ENCODE assay signal across 11 cellular contexts in the genomic region with DNA sequence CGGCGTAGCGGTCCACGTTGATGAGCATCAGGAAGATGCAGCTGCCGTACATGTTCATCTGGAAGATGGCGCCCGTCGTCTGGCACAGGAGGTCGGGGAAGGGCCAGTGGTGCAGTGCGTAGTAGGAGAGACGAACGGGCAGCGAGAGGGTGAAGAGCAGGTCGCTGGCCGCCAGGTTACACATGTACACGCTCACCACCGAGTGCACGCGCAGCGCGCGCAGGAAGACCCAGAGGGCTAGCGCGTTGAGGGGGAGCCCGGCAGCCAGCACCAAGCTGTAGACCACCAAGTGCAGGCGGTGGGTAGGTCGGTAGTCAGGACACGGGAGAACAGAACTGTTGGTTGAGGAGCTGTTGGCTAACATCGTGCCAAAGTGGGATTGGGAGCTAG. TPM values are rescaled to one million over a fixed set of nuclear protein-coding genes. Genes with fewer than 3 reads are reported as not detected.
A peak's percentile ranks its signal among the peaks of the same experiment; 100 is the strongest.
DNase-seq lines count a peak whose midpoint lies in the region; ATAC-seq and TF ChIP-seq lines count a peak whose summit lies in the region.
"Had no signal": no experiment of that assay in that cellular context is flagged by ENCODE, and none has a peak within 500 bp of the region (broad histone marks: within the 10 kb centered on the region; RNA-seq: fewer than 3 reads in every experiment).

No MANE protein-coding gene starts in this region.

- no peak for DNase-seq in CD4-positive, alpha-beta T cell
- DNase-seq in dorsolateral prefrontal cortex (no peak), NCI-H2107 (lab: John Stamatoyannopoulos, UW) (no peak), NCI-H2227 (lab: John Stamatoyannopoulos, UW; ENCODE audit: unreplicated experiment) (no peak), NCI-H1092 treated with DMSO at 0.1 percent for 48 hours (lab: John Stamatoyannopoulos, UW) (no peak)
- DNase-seq: effector memory CD8-positive, alpha-beta T cell; NCI-H2029 had no signal

- no peaks in the 10 kb centered on the region for H3K9me3 ChIP-seq in CD4-positive, alpha-beta T cell (ENCODE audit: control insufficient read depth, low read length)
- no peaks in the 10 kb centered on the region for H3K9me3 ChIP-seq in HUES6 (ENCODE audit: control insufficient read depth, insufficient read depth, low read depth, low read length)
- H3K9me3 ChIP-seq in parathyroid adenoma (ENCODE audit: control insufficient read depth, low read length) = no peaks in the 10 kb centered on the region
- H3K9me3 ChIP-seq: pancreas had no signal

- H3K9me3 Mint-ChIP-seq in CD4-positive, alpha-beta T cell = no peaks in the 10 kb centered on the region
- H3K9me3 Mint-ChIP-seq: effector memory CD8-positive, alpha-beta T cell had no signal

- H3K4me1 ChIP-seq in HUES6 (ENCODE audit: control insufficient read depth, insufficient read depth, low read length) (peaks cover 6% of the 10 kb centered on the region; the same call in 1 of the 2 replicates), parathyroid adenoma (peaks cover 5% of the 10 kb centered on the region)
- H3K4me1 ChIP-seq: pancreas had no signal

- peak overlapping the region; percentile 65 for H3K27ac Mint-ChIP-seq in CD4-positive, alpha-beta T cell

- POLR2A ChIA-PET in CD4-positive, alpha-beta T cell (lab: Charles Lee) = interaction anchor here (0.7 to 2.9 kb wide), 8 partner anchors 11 to 169 kb away, joined by 3 to 22 read pairs (median 4); partner anchors contain the start of genes CD4 and ZNF384

- peak overlapping the region; percentile 21 for H3K27ac ChIP-seq in CD4-positive, alpha-beta T cell (ENCODE audit: low read depth, low read length)
- H3K27ac ChIP-seq in HUES6 (ENCODE audit: low read depth, low read length) = no peak overlapping the region
- H3K27ac ChIP-seq in dorsolateral prefrontal cortex = peak overlapping the region in 1 of 59 donors; percentile 9
- H3K27ac ChIP-seq in parathyroid adenoma = no peak overlapping the region
- H3K27ac ChIP-seq: pancreas had no signal

- H3K4me2 ChIP-seq in parathyroid adenoma (ENCODE audit: low read length) = no peak overlapping the region

- peaks cover 15% of the 10 kb centered on the region for H3K4me1 Mint-ChIP-seq in CD4-positive, alpha-beta T cell (ENCODE audit: low read depth)

- H3K9ac ChIP-seq in HUES6 (ENCODE audit: low read length) (no peak overlapping the region), parathyroid adenoma (no peak overlapping the region)

- no peak for TF ChIP-seq CTCF in CD4-positive, alpha-beta T cell (IDR thresholded peaks at IDR 0.05)
- no peak for TF ChIP-seq CTCF in dorsolateral prefrontal cortex (IDR thresholded peaks at IDR 0.05 in 54 of 56, conservative IDR thresholded peaks at IDR 0.05 in 2 of 56; ENCODE audit: low read depth in 1 of 56, partially characterized antibody in 56 of 56)
- TF ChIP-seq CTCF in parathyroid adenoma (IDR thresholded peaks at IDR 0.05) = no peak

- H2AFZ ChIP-seq in parathyroid adenoma = peak overlapping the region; percentile 16

- ATAC-seq in CD4-positive, alpha-beta T cell (ENCODE audit: poor library complexity) = no peak
- no peak for ATAC-seq in HG03097 (IDR thresholded peaks at IDR 0.05; ENCODE audit: low FRiP score, unreplicated experiment)

- no peaks in the 10 kb centered on the region for H3K36me3 ChIP-seq in HUES6 (ENCODE audit: control insufficient read depth, insufficient read depth, low read length)
- no peaks in the 10 kb centered on the region for H3K36me3 ChIP-seq in parathyroid adenoma (ENCODE audit: control insufficient read depth, insufficient read depth, low read length)
- H3K36me3 ChIP-seq: pancreas had no signal

- H3K4me3 ChIP-seq in HUES6 (ENCODE audit: low read depth, low read length) (peak overlapping the region; percentile 18; the same call in 1 of the 2 replicates), dorsolateral prefrontal cortex (peak overlapping the region in 30 of 59 donors; percentile 8 to 57 (median 39)), parathyroid adenoma (ENCODE audit: low read depth, low read length) (no peak overlapping the region)

- no peaks in the 10 kb centered on the region for H3K27me3 Mint-ChIP-seq in CD4-positive, alpha-beta T cell
- H3K27me3 Mint-ChIP-seq: effector memory CD8-positive, alpha-beta T cell had no signal

- peak overlapping the region; percentile 70 for H3K4me3 Mint-ChIP-seq in CD4-positive, alpha-beta T cell

- H3K27me3 ChIP-seq in CD4-positive, alpha-beta T cell (ENCODE audit: control insufficient read depth, insufficient read depth, low read length) = no peaks in the 10 kb centered on the region
- peaks cover 22% of the 10 kb centered on the region for H3K27me3 ChIP-seq in HUES6 (ENCODE audit: control insufficient read depth, insufficient read depth, low read length)
- peaks cover 0 to 10% (median 0%) of the 10 kb centered on the region in 45 donors for H3K27me3 ChIP-seq in dorsolateral prefrontal cortex
- no peaks in the 10 kb centered on the region for H3K27me3 ChIP-seq in parathyroid adenoma (ENCODE audit: control insufficient read depth, insufficient read depth, low read length)
- H3K27me3 ChIP-seq: pancreas had no signal

- intact Hi-C loops in CD4-positive, alpha-beta T cell (cut with DNase I, micrococcal nuclease) = loop anchor here in 1 of 2 experiments (2.0 kb wide), 1 partner anchor 22 kb away; no protein-coding TSS in a partner anchor
- intact Hi-C loops in dorsolateral prefrontal cortex (cut with DNase I) = no loop called here

- CTCF ChIA-PET in CD4-positive, alpha-beta T cell (lab: Charles Lee) = interaction anchor here (1.1 to 1.5 kb wide), 4 partner anchors 9 to 103 kb away, joined by 3 to 5 read pairs (median 4); partner anchors contain the start of genes COPS7A and ZNF384

- H3K79me2 ChIP-seq in parathyroid adenoma = no peaks in the 10 kb centered on the region

- H3K36me3 Mint-ChIP-seq in CD4-positive, alpha-beta T cell (ENCODE audit: low read depth) = peaks cover 6% of the 10 kb centered on the region

RNA-seq across cellular contexts. Expression of gene CHD4, which starts 13.7 kb away (rescaled TPM):
- 100 to 1,000 TPM; 288 to 292 TPM for total RNA-seq in CD4-positive, alpha-beta T cell
- total RNA-seq in dorsolateral prefrontal cortex = 100 to 1,000 TPM; 139 to 266 (median 179) TPM

RNA-seq across cellular contexts. Expression of gene LPAR5, which starts 14.9 kb away (rescaled TPM):
- total RNA-seq in CD4-positive, alpha-beta T cell = 1 to 10 TPM; 2.8 to 3.0 TPM
- 10 to 100 TPM in 4 of 120 experiments, 1 to 10 TPM in 114, under 1 TPM in 2; 0.83 to 12.5 (median 4.8) TPM for total RNA-seq in dorsolateral prefrontal cortex

RNA-seq across cellular contexts. Expression of gene ACRBP, which starts 26.4 kb away (rescaled TPM):
- under 1 TPM; 0.58 to 0.95 TPM for total RNA-seq in CD4-positive, alpha-beta T cell
- total RNA-seq in dorsolateral prefrontal cortex = 1 to 10 TPM in 108 of 120 experiments, under 1 TPM in 11, not detected in 1; 0.40 to 8.0 (median 2.0) TPM

RNA-seq across cellular contexts. Expression of gene ING4, which starts 42.0 kb away (rescaled TPM):
- 10 to 100 TPM; 13.8 to 17.4 TPM for total RNA-seq in CD4-positive, alpha-beta T cell
- total RNA-seq in dorsolateral prefrontal cortex = 10 to 100 TPM; 45.0 to 72.1 (median 59.4) TPM

RNA-seq across cellular contexts. Expression of gene NOP2, which starts 52.8 kb away (rescaled TPM):
- total RNA-seq in CD4-positive, alpha-beta T cell = 10 to 100 TPM; 75.3 to 76.8 TPM
- 10 to 100 TPM; 17.8 to 57.6 (median 26.6) TPM for total RNA-seq in dorsolateral prefrontal cortex
